ENCODE assay signal across 8 cellular contexts in the genomic region with DNA sequence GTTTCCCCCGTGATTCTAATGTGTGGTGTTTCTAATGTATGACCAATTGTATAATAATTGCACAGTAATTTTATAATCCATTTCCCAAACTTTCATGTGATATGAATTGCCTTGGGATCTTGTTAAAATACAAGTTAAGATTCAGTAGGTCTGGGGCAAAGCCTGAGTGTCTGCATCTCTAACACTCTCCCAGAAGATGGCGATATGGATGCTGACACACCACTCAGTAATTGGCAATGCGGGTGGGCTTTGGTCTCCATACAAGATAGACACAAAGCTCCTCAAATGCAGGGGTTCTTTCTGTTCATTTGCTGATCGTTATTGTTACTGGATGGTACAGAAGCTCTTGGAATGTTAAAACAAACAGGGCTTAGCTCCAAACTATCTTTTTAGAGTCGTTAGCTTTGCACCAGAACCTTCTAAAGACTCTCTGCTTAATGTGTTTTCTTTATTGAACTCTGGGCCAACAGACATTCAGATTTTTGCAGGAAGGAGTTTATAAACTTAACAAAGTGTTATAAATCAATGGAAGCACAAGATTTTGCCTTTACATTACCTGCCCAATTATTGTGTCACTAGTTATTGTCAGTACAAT. TPM values are rescaled to one million over a fixed set of nuclear protein-coding genes. Genes with fewer than 3 reads are reported as not detected.
DNase-seq lines count a peak whose midpoint lies in the region; ATAC-seq and TF ChIP-seq lines count a peak whose summit lies in the region.

No MANE protein-coding gene starts in this region.

- H3K9me3 ChIP-seq in GM23248 (ENCODE audit: low read depth) (no peaks in the 10 kb centered on the region), OCI-LY1 (ENCODE audit: low read length) (no peaks in the 10 kb centered on the region), T-helper 17 cell (ENCODE audit: control insufficient read depth, low read length, poor library complexity, severe bottlenecking) (no peaks in the 10 kb centered on the region)

- H3K27me3 ChIP-seq in GM23248 (replicated peaks; ENCODE audit: insufficient read depth) (no peaks in the 10 kb centered on the region), OCI-LY1 (ENCODE audit: insufficient read depth, low read length) (no peaks in the 10 kb centered on the region), foreskin keratinocyte (no peaks in the 10 kb centered on the region)

- H2AFZ ChIP-seq in GM23248 = no peak overlapping the region
- no peak overlapping the region for H2AFZ ChIP-seq in OCI-LY1 (ENCODE audit: low read length)

- in situ Hi-C loops in GM23248 (cut with MboI) = no loop called here

- no peak overlapping the region for H3K27ac Mint-ChIP-seq in T-helper 17 cell

- H3K36me3 ChIP-seq in GM23248 (ENCODE audit: low read depth) = no peaks in the 10 kb centered on the region
- no peaks in the 10 kb centered on the region for H3K36me3 ChIP-seq in OCI-LY1 (ENCODE audit: insufficient read depth, low read length)

- no peak overlapping the region for H3K9ac ChIP-seq in GM23248
- H3K9ac ChIP-seq in OCI-LY1 (ENCODE audit: low read length) = no peak overlapping the region

- H3K9me2 ChIP-seq in GM23248 (ENCODE audit: insufficient read depth) (no peaks in the 10 kb centered on the region), OCI-LY1 (ENCODE audit: low read depth, low read length) (no peaks in the 10 kb centered on the region)

- H3F3A ChIP-seq in GM23248 (ENCODE audit: insufficient read depth) (peaks cover 13% of the 10 kb centered on the region), OCI-LY1 (ENCODE audit: insufficient read depth, low read length) (no peaks in the 10 kb centered on the region)

- peak; percentile 60 for ATAC-seq in foreskin keratinocyte
- ATAC-seq in HG03139 (IDR thresholded peaks at IDR 0.05; ENCODE audit: unreplicated experiment) = no peak
- no peak for ATAC-seq in T-helper 17 cell

- H3K27me3 Mint-ChIP-seq in T-helper 17 cell = peaks cover 18% of the 10 kb centered on the region

- no peaks in the 10 kb centered on the region for H3K36me3 Mint-ChIP-seq in T-helper 17 cell (ENCODE audit: low read depth)

- H3K4me2 ChIP-seq in GM23248 (ENCODE audit: unreplicated experiment) (no peak overlapping the region), OCI-LY1 (ENCODE audit: low read length) (no peak overlapping the region)

- H4K20me1 ChIP-seq in GM23248 (ENCODE audit: insufficient read depth) (no peaks in the 10 kb centered on the region), OCI-LY1 (ENCODE audit: insufficient read depth, low read length) (no peaks in the 10 kb centered on the region)

- H3K79me2 ChIP-seq in GM23248 (ENCODE audit: insufficient read depth) = no peaks in the 10 kb centered on the region
- no peaks in the 10 kb centered on the region for H3K79me2 ChIP-seq in OCI-LY1 (ENCODE audit: insufficient read depth, low read length)

- TF ChIP-seq CTCF in AG09319 (IDR thresholded peaks at IDR 0.05; ENCODE audit: low read depth, low read length) (peak; percentile 52), OCI-LY1 (IDR thresholded peaks at IDR 0.05; ENCODE audit: low read length) (peak; percentile 62), foreskin keratinocyte (conservative IDR thresholded peaks at IDR 0.05) (peak; percentile 57)

- peaks cover 4% of the 10 kb centered on the region for H3K4me1 Mint-ChIP-seq in T-helper 17 cell

- no peak overlapping the region for H3K4me3 Mint-ChIP-seq in T-helper 17 cell

- no peak for DNase-seq in AG09319 (ENCODE audit: extremely low read depth, low read depth)
- peak; percentile 37 for DNase-seq in GM23248
- no peak for DNase-seq in foreskin keratinocyte
- DNase-seq in T-helper 17 cell = no peak
- DNase-seq in HK-2 (ENCODE audit: unreplicated experiment) = no peak
- DNase-seq in HPDE6-E6E7 (ENCODE audit: extremely low spot score) = no peak

- peaks cover 10% of the 10 kb centered on the region; the same call in 1 of the 2 replicates for H3K4me1 ChIP-seq in GM23248 (ENCODE audit: insufficient read depth)
- no peaks in the 10 kb centered on the region for H3K4me1 ChIP-seq in OCI-LY1 (ENCODE audit: insufficient read depth, low read length, severe bottlenecking)
- no peaks in the 10 kb centered on the region for H3K4me1 ChIP-seq in foreskin keratinocyte

- 50 to 54% methylated on average over 5 of the region's 5 CpGs for WGBS in GM23248 (ENCODE audit: low coverage in 1 of 2, low lambda C conversion rate in 2 of 2, missing lambda C conversion rate in 2 of 2), 2 experiments

- H3K27ac ChIP-seq in GM23248 (no peak overlapping the region), OCI-LY1 (ENCODE audit: low read depth, low read length, poor library complexity, severe bottlenecking) (no peak overlapping the region), foreskin keratinocyte (no peak overlapping the region)

- H3K4me3 ChIP-seq in GM23248 (no peak overlapping the region), OCI-LY1 (ENCODE audit: low read depth, low read length, poor library complexity, severe bottlenecking) (no peak overlapping the region)

RNA-seq across cellular contexts. Expression of a gene that starts 45.4 kb away (rescaled TPM):
- 0.13 and 0.32 TPM in 2 replicates for total RNA-seq in GM23248 (2014; rRNA removed; shearing (Covaris generic))
- polyA plus RNA-seq in GM23248 (2016; fragmentation: Nextera tagmentation; extraction: Ambion mirVana) (0.06 and 0.10 TPM in 2 replicates), foreskin keratinocyte (not detected in 2 replicates)
- total RNA-seq in foreskin keratinocyte (not detected in 2 replicates), T-helper 17 cell (not detected)
